In the genomic region with DNA sequence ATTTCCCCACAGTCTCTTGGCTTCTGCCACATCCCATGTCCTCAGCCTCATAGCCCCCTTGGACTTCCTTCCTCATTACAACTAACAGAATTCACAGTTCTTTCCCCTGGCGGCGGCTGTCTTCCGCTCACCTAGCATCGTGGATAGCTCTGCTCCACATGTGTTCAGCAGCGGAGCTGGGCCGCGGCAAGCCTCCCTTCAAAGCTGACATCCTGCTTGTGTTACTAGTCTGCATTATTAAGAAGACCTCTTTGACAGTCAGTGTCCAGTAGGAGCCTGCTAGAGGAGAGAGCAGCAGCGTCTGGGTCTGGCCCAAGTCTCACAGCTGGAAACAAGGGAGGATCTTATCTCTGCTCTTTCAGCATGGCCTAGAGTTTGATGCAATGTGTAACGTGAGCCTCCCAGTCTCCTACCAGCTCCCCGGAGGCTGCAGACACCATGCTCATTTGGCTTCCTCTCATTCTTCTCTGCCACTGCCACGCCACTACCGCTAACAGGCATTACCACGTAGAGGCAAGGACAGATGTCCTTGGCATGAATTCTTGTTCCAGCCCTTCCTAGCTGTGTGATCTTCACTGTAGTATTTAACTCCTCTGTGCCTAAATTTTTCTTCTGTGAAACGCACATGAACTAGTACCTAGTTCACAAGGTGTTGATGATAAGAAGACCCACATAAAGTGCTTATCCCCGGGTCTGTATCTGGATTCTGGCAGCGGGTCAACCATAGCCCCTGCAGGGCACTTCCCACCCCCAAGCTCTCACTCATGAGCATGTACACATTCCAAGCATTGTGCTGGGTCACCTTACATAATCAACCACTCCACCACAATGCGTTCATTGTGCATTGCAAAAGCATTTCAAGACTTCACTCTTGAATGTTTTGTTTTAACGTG, we compare ENCODE assay signal across 1 cellular context.
TF ChIP-seq lines count a peak whose summit lies in the region.

No MANE protein-coding gene starts in this region.

TF ChIP-seq in K562, 482 proteins besides CTCF, POLR2A, EP300 and RAD21 (continued from another document and continues in another):
- TF ChIP-seq, protein P1, sequence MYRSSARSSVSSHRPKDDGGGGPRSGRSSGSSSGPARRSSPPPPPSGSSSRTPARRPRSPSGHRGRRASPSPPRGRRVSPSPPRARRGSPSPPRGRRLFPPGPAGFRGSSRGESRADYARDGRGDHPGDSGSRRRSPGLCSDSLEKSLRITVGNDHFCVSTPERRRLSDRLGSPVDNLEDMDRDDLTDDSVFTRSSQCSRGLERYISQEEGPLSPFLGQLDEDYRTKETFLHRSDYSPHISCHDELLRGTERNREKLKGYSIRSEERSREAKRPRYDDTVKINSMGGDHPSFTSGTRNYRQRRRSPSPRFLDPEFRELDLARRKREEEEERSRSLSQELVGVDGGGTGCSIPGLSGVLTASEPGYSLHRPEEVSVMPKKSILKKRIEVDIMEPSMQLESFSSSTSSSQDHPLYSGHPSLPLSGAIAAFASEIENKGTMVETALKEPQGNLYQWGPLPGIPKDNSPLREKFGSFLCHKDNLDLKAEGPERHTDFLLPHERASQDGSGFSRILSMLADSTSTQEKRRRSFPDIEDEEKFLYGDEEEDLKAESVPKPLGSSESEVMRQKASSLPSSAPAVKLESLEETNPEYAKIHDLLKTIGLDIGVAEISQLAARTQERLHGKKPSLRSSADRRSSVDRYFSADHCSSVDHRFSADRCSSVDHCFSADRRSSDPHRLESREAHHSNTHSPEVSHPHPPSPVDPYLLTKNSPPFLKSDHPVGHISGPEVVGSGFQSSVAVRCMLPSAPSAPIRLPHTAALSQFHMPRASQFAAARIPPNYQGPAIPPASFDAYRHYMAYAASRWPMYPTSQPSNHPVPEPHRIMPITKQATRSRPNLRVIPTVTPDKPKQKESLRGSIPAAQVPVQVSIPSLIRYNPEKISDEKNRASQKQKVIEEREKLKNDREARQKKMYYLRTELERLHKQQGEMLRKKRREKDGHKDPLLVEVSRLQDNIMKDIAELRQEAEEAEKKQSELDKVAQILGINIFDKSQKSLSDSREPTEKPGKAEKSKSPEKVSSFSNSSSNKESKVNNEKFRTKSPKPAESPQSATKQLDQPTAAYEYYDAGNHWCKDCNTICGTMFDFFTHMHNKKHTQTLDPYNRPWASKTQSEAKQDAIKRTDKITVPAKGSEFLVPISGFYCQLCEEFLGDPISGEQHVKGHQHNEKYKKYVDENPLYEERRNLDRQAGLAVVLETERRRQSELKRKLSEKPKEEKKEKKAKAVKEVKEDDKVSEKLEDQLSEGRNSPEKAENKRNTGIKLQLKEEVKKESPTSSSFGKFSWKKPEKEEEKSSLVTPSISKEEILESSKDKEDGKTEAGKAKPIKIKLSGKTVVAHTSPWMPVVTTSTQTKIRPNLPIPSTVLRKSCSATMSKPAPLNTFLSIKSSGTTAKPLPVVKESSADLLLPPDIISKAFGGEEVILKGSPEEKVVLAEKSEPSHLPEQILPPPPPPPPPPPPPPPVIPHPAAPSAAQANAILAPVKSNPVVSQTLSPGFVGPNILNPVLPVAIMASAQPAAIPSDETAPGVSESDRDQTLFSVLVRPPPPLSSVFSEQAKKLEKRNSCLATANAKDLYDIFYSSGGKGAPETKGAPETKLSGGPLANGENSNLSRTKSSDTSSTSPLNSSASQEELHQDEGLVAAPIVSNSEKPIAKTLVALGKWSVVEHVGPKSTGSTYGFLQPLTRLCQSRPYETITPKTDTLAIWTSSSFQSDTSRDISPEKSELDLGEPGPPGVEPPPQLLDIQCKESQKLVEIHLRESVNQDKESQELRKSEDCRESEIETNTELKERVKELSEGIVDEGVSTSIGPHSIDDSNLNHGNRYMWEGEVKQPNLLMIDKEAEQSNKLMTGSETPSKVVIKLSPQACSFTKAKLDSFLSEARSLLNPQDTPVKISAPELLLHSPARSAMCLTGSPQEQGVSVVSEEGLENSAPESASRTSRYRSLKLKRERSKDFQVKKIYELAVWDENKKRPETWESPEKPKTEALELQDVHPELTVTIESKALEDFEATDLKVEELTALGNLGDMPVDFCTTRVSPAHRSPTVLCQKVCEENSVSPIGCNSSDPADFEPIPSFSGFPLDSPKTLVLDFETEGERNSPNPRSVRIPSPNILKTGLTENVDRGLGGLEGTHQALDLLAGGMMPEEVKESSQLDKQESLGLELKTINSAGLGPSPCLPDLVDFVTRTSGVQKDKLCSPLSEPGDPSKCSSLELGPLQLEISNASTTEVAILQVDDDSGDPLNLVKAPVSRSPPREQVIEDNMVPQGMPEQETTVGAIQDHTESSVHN (IDR thresholded peaks at IDR 0.05; ENCODE audit: borderline replicate concordance in 1 of 2, low read depth in 1 of 2) = peak in 1 of 2 experiments; percentile 94; a peak in 2 of 4 replicates
- no peak for TF ChIP-seq TSC22D4 (tag; IDR thresholded peaks at IDR 0.05)
- TF ChIP-seq CTBP1 (IDR thresholded peaks at IDR 0.05; ENCODE audit: borderline replicate concordance) = peak; percentile 90
- TF ChIP-seq MCM3 (IDR thresholded peaks at IDR 0.05) = no peak
- no peak for TF ChIP-seq POLR2AphosphoS2 (IDR thresholded peaks at IDR 0.05; ENCODE audit: low read length)
- no peak for TF ChIP-seq ZKSCAN3 (CRISPR knock-in tag; IDR thresholded peaks at IDR 0.05)
- TF ChIP-seq SIRT6 (IDR thresholded peaks at IDR 0.05; ENCODE audit: low read depth, low read length) = no peak
- TF ChIP-seq, protein P2, sequence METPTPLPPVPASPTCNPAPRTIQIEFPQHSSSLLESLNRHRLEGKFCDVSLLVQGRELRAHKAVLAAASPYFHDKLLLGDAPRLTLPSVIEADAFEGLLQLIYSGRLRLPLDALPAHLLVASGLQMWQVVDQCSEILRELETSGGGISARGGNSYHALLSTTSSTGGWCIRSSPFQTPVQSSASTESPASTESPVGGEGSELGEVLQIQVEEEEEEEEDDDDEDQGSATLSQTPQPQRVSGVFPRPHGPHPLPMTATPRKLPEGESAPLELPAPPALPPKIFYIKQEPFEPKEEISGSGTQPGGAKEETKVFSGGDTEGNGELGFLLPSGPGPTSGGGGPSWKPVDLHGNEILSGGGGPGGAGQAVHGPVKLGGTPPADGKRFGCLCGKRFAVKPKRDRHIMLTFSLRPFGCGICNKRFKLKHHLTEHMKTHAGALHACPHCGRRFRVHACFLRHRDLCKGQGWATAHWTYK (CRISPR knock-in tag; IDR thresholded peaks at IDR 0.05) = no peak
- no peak for TF ChIP-seq POLR3A (IDR thresholded peaks at IDR 0.05; ENCODE audit: borderline replicate concordance, extremely low read depth, insufficient read depth, insufficient read length)
- TF ChIP-seq SOX6 (IDR thresholded peaks at IDR 0.05) = peak; percentile 70
- TF ChIP-seq CLOCK (CRISPR knock-in tag; IDR thresholded peaks at IDR 0.05; ENCODE audit: borderline replicate concordance) = no peak
- peak; percentile 41; the same call in 1 of the 2 replicates for TF ChIP-seq ZNF24 (IDR thresholded peaks at IDR 0.05)
- peak; percentile 84 for TF ChIP-seq ATF7 (IDR thresholded peaks at IDR 0.05)
- no peak for TF ChIP-seq FOS (IDR thresholded peaks at IDR 0.05; ENCODE audit: extremely low read depth, insufficient read length)
- no peak for TF ChIP-seq KAT8 (IDR thresholded peaks at IDR 0.05; ENCODE audit: low read depth)
- TF ChIP-seq PPARD (CRISPR knock-in tag; IDR thresholded peaks at IDR 0.05) = no peak
- TF ChIP-seq JUN (IDR thresholded peaks at IDR 0.05; ENCODE audit: borderline replicate concordance, low read depth, low read length) = no peak
- TF ChIP-seq JUN (CRISPR knock-in tag; IDR thresholded peaks at IDR 0.05; ENCODE audit: borderline replicate concordance) = 0 out of 2 replicates have a peak, but pooled peaks have one; percentile 39
- TF ChIP-seq CHD7 (IDR thresholded peaks at IDR 0.05; ENCODE audit: low read depth, low read length) = no peak
- no peak for TF ChIP-seq ESRRB (CRISPR knock-in tag; IDR thresholded peaks at IDR 0.05; ENCODE audit: borderline replicate concordance)
- TF ChIP-seq RAD51 (IDR thresholded peaks at IDR 0.05; ENCODE audit: borderline replicate concordance, low read depth) = no peak
- TF ChIP-seq EHMT2 (IDR thresholded peaks at IDR 0.05) = peak; percentile 77
- no peak for TF ChIP-seq POLR2B (IDR thresholded peaks at IDR 0.05; ENCODE audit: low read depth, partially characterized antibody)
- TF ChIP-seq FOXA1 (IDR thresholded peaks at IDR 0.05; ENCODE audit: borderline replicate concordance) = no peak
- TF ChIP-seq MEF2D (tag; conservative IDR thresholded peaks at IDR 0.05; ENCODE audit: low read depth) = no peak
- no peak for TF ChIP-seq DIDO1 (tag; IDR thresholded peaks at IDR 0.05; ENCODE audit: low read depth)
- TF ChIP-seq MXI1 (IDR thresholded peaks at IDR 0.05; ENCODE audit: low read depth, low read length) = no peak
- peak; percentile 36; the same call in 1 of the 2 replicates for TF ChIP-seq POLR2G (IDR thresholded peaks at IDR 0.05; ENCODE audit: low read depth, low read length)
- no peak for TF ChIP-seq U2AF1 (optimal IDR thresholded peaks at IDR 0.05; ENCODE audit: low read depth, low read length)
- no peak; the same call in 1 of the 2 replicates for TF ChIP-seq CBFB (CRISPR knock-in tag; IDR thresholded peaks at IDR 0.05)
- no peak for TF ChIP-seq IFI16 (CRISPR knock-in tag; IDR thresholded peaks at IDR 0.05)
- no peak for TF ChIP-seq PTBP1 (IDR thresholded peaks at IDR 0.05; ENCODE audit: low read depth, low read length)
